In genomic region chr5:51990661-51991180, GRCh38 we compare ENCODE assay signal across 4 cellular contexts.
"Had no signal": no experiment of that assay in that cellular context is flagged by ENCODE, and none has a peak within 500 bp of the region (broad histone marks: within the 10 kb centered on the region; RNA-seq: fewer than 3 reads in every experiment).

No MANE protein-coding gene starts in this region.

- DNase-seq: H9, HCEC 1CT, IMR-90 had no signal

- ATAC-seq: GM23338 had no signal
